ENCODE assay signal across 19 cellular contexts in the genomic region with DNA sequence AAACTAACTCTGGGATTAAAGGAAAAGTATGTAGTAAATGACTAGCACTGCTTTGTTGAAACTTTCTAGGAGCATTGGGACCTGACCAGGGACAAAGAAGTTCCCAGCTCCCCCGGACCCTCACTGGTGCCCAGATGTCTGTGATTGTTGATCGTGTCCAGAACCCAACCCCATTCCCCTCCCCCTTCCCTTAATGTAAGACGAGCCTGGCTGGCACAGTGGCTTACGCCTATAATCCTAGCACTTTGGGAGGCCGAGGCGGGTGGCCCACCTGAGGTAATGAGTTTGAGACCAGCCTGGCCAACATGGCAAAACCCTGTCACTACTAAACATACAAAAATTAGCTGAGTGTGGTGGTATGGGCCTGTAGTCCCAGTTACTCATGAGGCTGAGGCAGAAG.
"Had no signal": no experiment of that assay in that cellular context is flagged by ENCODE, and none has a peak within 500 bp of the region (broad histone marks: within the 10 kb centered on the region; RNA-seq: fewer than 3 reads in every experiment).

No MANE protein-coding gene starts in this region.

- H3K27ac ChIP-seq: colonic mucosa, dorsolateral prefrontal cortex, gastrocnemius medialis, lower lobe of right lung had no signal

- DNase-seq: colonic mucosa; dermis blood vessel endothelial cell; dorsolateral prefrontal cortex; effector CD4-positive, alpha-beta T cell; effector memory CD4-positive, alpha-beta T cell; esophagus squamous epithelium; foreskin fibroblast; foreskin melanocyte; gastrocnemius medialis; glutamatergic neuron; head of caudate nucleus; hippocampal formation; left cardiac atrium; lower lobe of right lung; mesenchymal stem cell; mucosa of descending colon; naive B cell; naive thymus-derived CD8-positive, alpha-beta T cell had no signal

- ATAC-seq: gastrocnemius medialis; left lung; lower lobe of right lung; mucosa of descending colon; naive thymus-derived CD8-positive, alpha-beta T cell had no signal

- H3K4me3 ChIP-seq: colonic mucosa, dorsolateral prefrontal cortex, esophagus squamous epithelium, gastrocnemius medialis, left lung, lower lobe of right lung, mucosa of descending colon had no signal

- H3K27me3 ChIP-seq: colonic mucosa, dorsolateral prefrontal cortex, esophagus squamous epithelium, gastrocnemius medialis, left lung had no signal

- H3K36me3 ChIP-seq: colonic mucosa, esophagus squamous epithelium, gastrocnemius medialis, left lung, lower lobe of right lung had no signal

- H3K9me3 ChIP-seq: colonic mucosa, esophagus squamous epithelium, gastrocnemius medialis, lower lobe of right lung, mucosa of descending colon had no signal

- H3K4me1 ChIP-seq: colonic mucosa, gastrocnemius medialis, lower lobe of right lung had no signal
